16 cellular contexts compared by ENCODE assay signal in the genomic region with DNA sequence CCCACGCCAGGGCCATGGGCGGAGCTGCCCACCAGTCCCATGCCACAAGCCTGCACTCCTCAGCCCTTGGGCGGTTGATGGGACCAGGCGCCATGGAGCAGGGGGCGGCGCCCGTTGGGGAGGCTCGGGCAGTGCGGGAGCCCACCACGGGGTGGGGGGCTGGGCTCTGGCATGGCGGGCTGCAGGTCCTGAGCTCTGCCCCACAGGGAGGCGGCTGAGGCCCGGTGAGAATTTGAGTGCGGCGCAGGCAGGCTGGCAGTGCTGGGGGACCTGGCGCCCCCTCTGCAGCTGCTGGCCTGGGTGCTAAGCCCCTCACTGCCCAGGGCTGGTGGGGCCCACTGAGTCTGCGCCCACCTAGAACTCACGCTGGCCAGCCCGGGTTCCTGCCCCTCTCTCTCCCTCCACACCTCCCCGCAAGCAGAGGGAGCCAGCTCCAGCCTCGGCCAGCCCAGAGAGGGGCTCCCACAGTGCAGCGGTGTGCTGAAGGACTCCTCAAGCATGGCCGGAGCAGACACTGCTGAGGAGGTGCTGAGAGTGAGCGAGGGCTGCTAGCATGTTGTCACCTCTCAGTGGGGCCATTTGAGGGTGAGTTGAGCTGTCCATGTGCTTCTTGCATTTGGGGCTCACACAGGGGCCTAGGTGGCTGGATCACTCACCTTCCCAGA. TPM values are rescaled to one million over a fixed set of nuclear protein-coding genes. Genes with fewer than 3 reads are reported as not detected.
A peak's percentile ranks its signal among the peaks of the same experiment; 100 is the strongest.
DNase-seq lines count a peak whose midpoint lies in the region; ATAC-seq and TF ChIP-seq lines count a peak whose summit lies in the region.
"Had no signal": no experiment of that assay in that cellular context is flagged by ENCODE, and none has a peak within 500 bp of the region (broad histone marks: within the 10 kb centered on the region; RNA-seq: fewer than 3 reads in every experiment).

No MANE protein-coding gene starts in this region.

- DNase-seq in right cardiac atrium, result peak in 2 of 3 donors; percentile 38 to 45
- DNase-seq in Right ventricle myocardium superior, result no peak
- DNase-seq in WTC11 (ENCODE audit: low spot score), result no peak
- no peak for DNase-seq in neuronal stem cell (ENCODE audit: low spot score)
- DNase-seq in sigmoid colon, result no peak
- no peak for DNase-seq in NCI-H345 treated with DMSO at 0.1 percent for 48 hours (lab: John Stamatoyannopoulos, UW; ENCODE audit: unreplicated experiment)
- no peak for DNase-seq in stimulated activated CD4-positive, alpha-beta T cell treated with anti-CD3 and anti-CD28 coated beads, Interleukin-4, amount 100 ng/mL, for 1 hour
- DNase-seq: AML-193; Caco-2; CD4-positive, alpha-beta T cell; GM23248; HCEC 1CT; HFFc6 had no signal

- H3K9ac ChIP-seq in neuronal stem cell (ENCODE audit: low read depth, low read length, poor library complexity), result no peak overlapping the region
- H3K9ac ChIP-seq: GM23248 had no signal

- no peak overlapping the region for H4K8ac ChIP-seq in neuronal stem cell (ENCODE audit: low read depth, low read length)

- H3K36me3 Mint-ChIP-seq in WTC11, result peaks cover 53% of the 10 kb centered on the region

- no peak overlapping the region for H3K18ac ChIP-seq in neuronal stem cell (ENCODE audit: low read length)

- no peaks in the 10 kb centered on the region for H3K9me3 ChIP-seq in right cardiac atrium (ENCODE audit: control insufficient read depth, low read length)
- H3K9me3 ChIP-seq in neuronal stem cell (replicated peaks in 1 of 2; ENCODE audit: control insufficient read depth in 2 of 2, insufficient read depth in 1 of 2, low read depth in 1 of 2, low read length in 2 of 2), result peaks cover 5 to 8% of the 10 kb centered on the region in 2 donors
- H3K9me3 ChIP-seq in sigmoid colon, result peaks cover 0 to 4% (median 0%) of the 10 kb centered on the region in 4 donors
- H3K9me3 ChIP-seq: A549, Caco-2 had no signal

- CTCF ChIA-PET in WTC11 (lab: Charles Lee), result no interaction called here

- TF ChIP-seq CTCF in WTC11 (IDR thresholded peaks at IDR 0.05) (no peak), sigmoid colon (IDR thresholded peaks at IDR 0.05) (no peak)

- H3K4me2 ChIP-seq in neuronal stem cell (ENCODE audit: insufficient read depth, low read length, poor library complexity, severe bottlenecking), result no peak overlapping the region
- H3K4me2 ChIP-seq: A549 had no signal

- 95% methylated on average over 24 of the region's 24 CpGs for WGBS in right cardiac atrium
- no CpG with 5 or more reads among the region's 24 CpGs for WGBS in neuronal stem cell (ENCODE audit: extremely low coverage in 2 of 2, insufficient read length in 2 of 2, insufficient replicate concordance in 1 of 2), 2 donors
- 95 to 96% methylated on average over 24 of the region's 24 CpGs for WGBS in sigmoid colon, 2 donors

- no peak overlapping the region for H2BK5ac ChIP-seq in neuronal stem cell (ENCODE audit: low read length)

- TF ChIP-seq POLR2A in sigmoid colon (IDR thresholded peaks at IDR 0.05), result no peak

- H3K4me3 ChIP-seq in right cardiac atrium (ENCODE audit: low read length), result no peak overlapping the region
- no peak overlapping the region for H3K4me3 ChIP-seq in neuronal stem cell (ENCODE audit: low read length in 2 of 2)
- no peak overlapping the region for H3K4me3 ChIP-seq in sigmoid colon
- H3K4me3 ChIP-seq: A549, GM23248 had no signal

- H2AFZ ChIP-seq in neuronal stem cell (ENCODE audit: low read length), result no peak overlapping the region
- H2AFZ ChIP-seq: GM23248 had no signal

- H2BK15ac ChIP-seq in neuronal stem cell (ENCODE audit: low read length), result no peak overlapping the region

- H3K36me3 ChIP-seq in neuronal stem cell (replicated peaks in 1 of 2; ENCODE audit: control insufficient read depth in 2 of 2, insufficient read depth in 2 of 2, low read length in 2 of 2) (no peaks in the 10 kb centered on the region), sigmoid colon (no peaks in the 10 kb centered on the region)

- no peak overlapping the region for H2AK5ac ChIP-seq in neuronal stem cell (ENCODE audit: low read depth, low read length)

- peak overlapping the region; percentile 58 for H3K23ac ChIP-seq in neuronal stem cell (ENCODE audit: low read depth, low read length, poor library complexity)

- H3K4me3 Mint-ChIP-seq in WTC11, result no peak overlapping the region
- H3K4me3 Mint-ChIP-seq: CD4-positive, alpha-beta T cell; HFFc6 had no signal

- TF ChIP-seq EP300 in sigmoid colon (IDR thresholded peaks at IDR 0.05), result no peak

- no peak overlapping the region for H3K4ac ChIP-seq in neuronal stem cell (ENCODE audit: low read length)

- no peak overlapping the region for H2BK120ac ChIP-seq in neuronal stem cell (ENCODE audit: low read depth, low read length)

- H3K27me3 Mint-ChIP-seq in WTC11 (ENCODE audit: low read depth), result peaks cover 23% of the 10 kb centered on the region

- no peak overlapping the region for H3K27ac Mint-ChIP-seq in WTC11
- H3K27ac Mint-ChIP-seq: CD4-positive, alpha-beta T cell; HFFc6 had no signal

- no peak overlapping the region for H4K91ac ChIP-seq in neuronal stem cell (ENCODE audit: low read depth, low read length, poor library complexity)

- no peak for ATAC-seq in right cardiac atrium
- ATAC-seq in Right ventricle myocardium superior (ENCODE audit: poor library complexity), result no peak
- no peak for ATAC-seq in WTC11
- ATAC-seq: A549 had no signal

- peaks cover 53% of the 10 kb centered on the region for H3K9me3 Mint-ChIP-seq in WTC11
- H3K9me3 Mint-ChIP-seq: CD4-positive, alpha-beta T cell had no signal

- intact Hi-C loops in right cardiac atrium (cut with DNase I) (no loop called here), Right ventricle myocardium superior (cut with DNase I) (no loop called here), sigmoid colon (cut with DNase I) (no loop called here)

- no peaks in the 10 kb centered on the region for H3K79me1 ChIP-seq in neuronal stem cell (ENCODE audit: low read depth, low read length)

- no peak overlapping the region for H2BK12ac ChIP-seq in neuronal stem cell (ENCODE audit: low read length)

- no peak overlapping the region for H3K27ac ChIP-seq in right cardiac atrium (ENCODE audit: low read length)
- H3K27ac ChIP-seq in neuronal stem cell (replicated peaks; ENCODE audit: low read length), result no peak overlapping the region
- no peak overlapping the region for H3K27ac ChIP-seq in sigmoid colon
- H3K27ac ChIP-seq: 22Rv1, A549, C4-2B, GM23248 had no signal

- peaks cover 26% of the 10 kb centered on the region for H3K4me1 Mint-ChIP-seq in WTC11

- H3K4me1 ChIP-seq in right cardiac atrium (ENCODE audit: control insufficient read depth, insufficient read depth, low read length) (no peaks in the 10 kb centered on the region), neuronal stem cell (ENCODE audit: control insufficient read depth in 2 of 2, insufficient read depth in 1 of 2, low read depth in 1 of 2, low read length in 2 of 2) (peaks cover 0 to 6% of the 10 kb centered on the region in 2 donors), sigmoid colon (peaks cover 0 to 16% (median 13%) of the 10 kb centered on the region in 4 donors)
- H3K4me1 ChIP-seq: A549 had no signal

- POLR2A ChIA-PET in WTC11 (lab: Charles Lee), result no interaction called here

- no peak overlapping the region for H3K14ac ChIP-seq in neuronal stem cell (ENCODE audit: low read length)

- H3K27me3 ChIP-seq in right cardiac atrium (ENCODE audit: control insufficient read depth, insufficient read depth), result peaks cover 3% of the 10 kb centered on the region
- peaks cover 0 to 20% (median 16%) of the 10 kb centered on the region in 3 experiments for H3K27me3 ChIP-seq in neuronal stem cell (ENCODE audit: control insufficient read depth in 3 of 3, insufficient read depth in 3 of 3, low read depth in 1 of 3, low read length in 3 of 3)
- peaks cover 0 to 55% (median 16%) of the 10 kb centered on the region in 3 donors for H3K27me3 ChIP-seq in sigmoid colon

TF ChIP-seq in WTC11, 78 proteins besides CTCF, POLR2A, EP300 and RAD21:
- TF ChIP-seq RORB (CRISPR knock-in tag; IDR thresholded peaks at IDR 0.05) (no peak), NFE2L1 (CRISPR knock-in tag; IDR thresholded peaks at IDR 0.05) (no peak), FOXP1 (CRISPR knock-in tag; IDR thresholded peaks at IDR 0.05; ENCODE audit: borderline replicate concordance) (peak; percentile 42; the same call in 1 of the 2 replicates), KAT7 (CRISPR knock-in tag; IDR thresholded peaks at IDR 0.05; ENCODE audit: borderline replicate concordance) (no peak), ZNF671 (CRISPR knock-in tag; IDR thresholded peaks at IDR 0.05) (no peak), OVOL2 (CRISPR knock-in tag; IDR thresholded peaks at IDR 0.05; ENCODE audit: borderline replicate concordance) (no peak)
- TF ChIP-seq, protein P1, sequence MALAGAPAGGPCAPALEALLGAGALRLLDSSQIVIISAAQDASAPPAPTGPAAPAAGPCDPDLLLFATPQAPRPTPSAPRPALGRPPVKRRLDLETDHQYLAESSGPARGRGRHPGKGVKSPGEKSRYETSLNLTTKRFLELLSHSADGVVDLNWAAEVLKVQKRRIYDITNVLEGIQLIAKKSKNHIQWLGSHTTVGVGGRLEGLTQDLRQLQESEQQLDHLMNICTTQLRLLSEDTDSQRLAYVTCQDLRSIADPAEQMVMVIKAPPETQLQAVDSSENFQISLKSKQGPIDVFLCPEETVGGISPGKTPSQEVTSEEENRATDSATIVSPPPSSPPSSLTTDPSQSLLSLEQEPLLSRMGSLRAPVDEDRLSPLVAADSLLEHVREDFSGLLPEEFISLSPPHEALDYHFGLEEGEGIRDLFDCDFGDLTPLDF (CRISPR knock-in tag; IDR thresholded peaks at IDR 0.05), result no peak
- TF ChIP-seq, protein P2, sequence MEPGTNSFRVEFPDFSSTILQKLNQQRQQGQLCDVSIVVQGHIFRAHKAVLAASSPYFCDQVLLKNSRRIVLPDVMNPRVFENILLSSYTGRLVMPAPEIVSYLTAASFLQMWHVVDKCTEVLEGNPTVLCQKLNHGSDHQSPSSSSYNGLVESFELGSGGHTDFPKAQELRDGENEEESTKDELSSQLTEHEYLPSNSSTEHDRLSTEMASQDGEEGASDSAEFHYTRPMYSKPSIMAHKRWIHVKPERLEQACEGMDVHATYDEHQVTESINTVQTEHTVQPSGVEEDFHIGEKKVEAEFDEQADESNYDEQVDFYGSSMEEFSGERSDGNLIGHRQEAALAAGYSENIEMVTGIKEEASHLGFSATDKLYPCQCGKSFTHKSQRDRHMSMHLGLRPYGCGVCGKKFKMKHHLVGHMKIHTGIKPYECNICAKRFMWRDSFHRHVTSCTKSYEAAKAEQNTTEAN (CRISPR knock-in tag; IDR thresholded peaks at IDR 0.05), result no peak

RNA-seq across cellular contexts. Expression of a gene that starts 4.0 kb away (rescaled TPM):
- total RNA-seq in right cardiac atrium (1 to 10 TPM in 2 of 4 donors, under 1 TPM in 2; 0.37 to 1.4 (median 0.92) TPM), Right ventricle myocardium superior (0.13 TPM), WTC11 (2021) (4.8 to 5.2 TPM (median 4.9 TPM) in 3 replicates), sigmoid colon (1 to 10 TPM in 2 of 4 donors, under 1 TPM in 2; 0.16 to 1.8 (median 1.1) TPM)
- polyA plus RNA-seq in right cardiac atrium (0.63 TPM), sigmoid colon (1 to 10 TPM; 3.5 to 7.4 (median 6.6) TPM)
- polyA plus RNA-seq in neuronal stem cell (2013, experiment 1 of 2), result 1.7 TPM
- 2.0 TPM for polyA plus RNA-seq in neuronal stem cell (2013, experiment 2 of 2)
- total RNA-seq: CD4-positive, alpha-beta T cell had no signal

Comparison
In these comparisons a context has a peak if more than half of its experiments do, and no peak if none do; other contexts are left out.
1. DNase-seq: peak in right cardiac atrium (2 of 3); none in Right ventricle myocardium superior (single experiment), WTC11 (single experiment), neuronal stem cell (single experiment), sigmoid colon (single experiment), NCI-H345 treated with DMSO at 0.1 percent for 48 hours (single experiment) and stimulated activated CD4-positive, alpha-beta T cell treated with anti-CD3 and anti-CD28 coated beads, Interleukin-4, amount 100 ng/mL, for 1 hour (single experiment).